11 cellular contexts compared by ENCODE assay signal in the genomic region with DNA sequence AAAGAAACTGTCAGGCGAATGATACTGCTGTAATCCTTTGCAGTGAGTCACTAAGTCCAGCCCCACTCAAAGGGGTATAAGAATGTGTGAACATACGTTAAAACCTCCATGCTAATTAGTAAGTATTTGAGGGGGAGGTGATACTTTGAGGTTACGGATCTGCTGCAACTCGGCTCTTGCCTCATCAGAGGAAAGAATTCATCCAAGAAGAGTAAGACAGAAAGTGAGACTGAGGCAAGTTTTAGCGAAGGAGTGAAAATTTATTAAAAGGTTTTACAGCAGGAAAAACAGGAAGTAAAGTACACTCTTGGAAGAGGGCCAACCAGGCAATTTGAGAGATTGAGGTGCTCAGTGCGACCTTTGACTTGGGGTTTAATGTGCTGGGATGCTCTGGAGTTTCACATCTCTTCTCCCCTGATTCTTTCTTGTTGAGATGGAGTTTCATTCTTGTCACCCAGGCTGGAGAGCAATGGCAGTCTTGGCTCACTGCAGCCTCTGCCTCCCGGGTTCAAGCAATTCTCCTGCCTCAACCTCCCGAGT. TPM values are rescaled to one million over a fixed set of nuclear protein-coding genes. Genes with fewer than 3 reads are reported as not detected.
DNase-seq lines count a peak whose midpoint lies in the region; ATAC-seq and TF ChIP-seq lines count a peak whose summit lies in the region.
"Had no signal": no experiment of that assay in that cellular context is flagged by ENCODE, and none has a peak within 500 bp of the region (broad histone marks: within the 10 kb centered on the region; RNA-seq: fewer than 3 reads in every experiment).

No MANE protein-coding gene starts in this region.

- no peaks in the 10 kb centered on the region for H3K36me3 Mint-ChIP-seq in activated CD8-positive, alpha-beta T cell treated with anti-CD3 and anti-CD28 coated beads, Interleukin-2, amount 10 ng/mL, durations not matched to agents 7 days and 5 days (ENCODE audit: low read depth)
- no peaks in the 10 kb centered on the region for H3K36me3 Mint-ChIP-seq in naive B cell

- H3K27ac Mint-ChIP-seq in activated CD8-positive, alpha-beta T cell treated with anti-CD3 and anti-CD28 coated beads, Interleukin-2, amount 10 ng/mL, durations not matched to agents 7 days and 5 days = peak overlapping the region; percentile 31
- H3K27ac Mint-ChIP-seq in naive B cell = peak overlapping the region in 4 of 6 donors; percentile 10 to 57 (median 46)

- peaks cover 16% of the 10 kb centered on the region for H3K4me1 Mint-ChIP-seq in activated CD8-positive, alpha-beta T cell treated with anti-CD3 and anti-CD28 coated beads, Interleukin-2, amount 10 ng/mL, durations not matched to agents 7 days and 5 days (ENCODE audit: low read depth)
- peaks cover 10 to 26% (median 13%) of the 10 kb centered on the region in 3 donors for H3K4me1 Mint-ChIP-seq in naive B cell

- no peaks in the 10 kb centered on the region for H3K9me3 ChIP-seq in osteoblast (ENCODE audit: low read depth, low read length)

- DNase-seq in Daoy (ENCODE audit: low read depth) (peak; percentile 67), Kasumi-1 (lab: John Stamatoyannopoulos, UW) (peak; percentile 70), naive B cell (no peak), DMS114 treated with DMSO at 0.1 percent for 48 hours (lab: John Stamatoyannopoulos, UW; ENCODE audit: unreplicated experiment) (no peak), osteoblast (ENCODE audit: insufficient read length, low spot score, missing footprints) (no peak)
- peak; percentile 24 for DNase-seq in activated CD8-positive, alpha-beta T cell treated with anti-CD3 and anti-CD28 coated beads, Interleukin-2, amount 10 ng/mL, durations not matched to agents 7 days and 5 days
- DNase-seq: dermis blood vessel endothelial cell, SHP77 treated with DMSO at 0.1 percent for 48 hours had no signal

- CTCF ChIA-PET in activated CD8-positive, alpha-beta T cell treated with anti-CD3 and anti-CD28 coated beads, Interleukin-2, amount 10 ng/mL, durations not matched to agents 7 days and 5 days (lab: Charles Lee) = no interaction called here

- no peaks in the 10 kb centered on the region for H3K4me1 ChIP-seq in osteoblast (ENCODE audit: insufficient read depth, low read length)

- H3K36me3 ChIP-seq in osteoblast (ENCODE audit: insufficient read depth, low read length) = no peaks in the 10 kb centered on the region

- peak; percentile 73 for ATAC-seq in activated CD8-positive, alpha-beta T cell treated with anti-CD3 and anti-CD28 coated beads, Interleukin-2, amount 10 ng/mL, durations not matched to agents 7 days and 5 days
- ATAC-seq in naive B cell (ENCODE audit: low read depth in 2 of 2) = peak; percentile 35 to 37
- no peak for ATAC-seq in SK-N-SH treated with all-trans-retinoic acid at 6 μM for 48 hours
- ATAC-seq in GM19395 (IDR thresholded peaks at IDR 0.05; ENCODE audit: unreplicated experiment) = no peak

- peaks cover 10% of the 10 kb centered on the region for H3K27me3 ChIP-seq in osteoblast (ENCODE audit: insufficient read depth, low read length)

- no peak overlapping the region for H2AFZ ChIP-seq in osteoblast (ENCODE audit: low read length)

- no peak overlapping the region for H3K27ac ChIP-seq in osteoblast (ENCODE audit: low read depth, low read length)

- no peaks in the 10 kb centered on the region for H4K20me1 ChIP-seq in osteoblast (ENCODE audit: insufficient read depth, low read length)

- no peaks in the 10 kb centered on the region for H3K9me3 Mint-ChIP-seq in activated CD8-positive, alpha-beta T cell treated with anti-CD3 and anti-CD28 coated beads, Interleukin-2, amount 10 ng/mL, durations not matched to agents 7 days and 5 days (ENCODE audit: insufficient read depth)
- H3K9me3 Mint-ChIP-seq in naive B cell = no peaks in the 10 kb centered on the region

- TF ChIP-seq CTCF in osteoblast (IDR thresholded peaks at IDR 0.05; ENCODE audit: extremely low read depth, low read depth, low read length) = no peak

- no peak overlapping the region for H3K4me2 ChIP-seq in osteoblast (ENCODE audit: insufficient read depth, low read length)

- POLR2A ChIA-PET in activated CD8-positive, alpha-beta T cell treated with anti-CD3 and anti-CD28 coated beads, Interleukin-2, amount 10 ng/mL, durations not matched to agents 7 days and 5 days (lab: Charles Lee) = no interaction called here

- no peak overlapping the region for H3K4me3 ChIP-seq in osteoblast (ENCODE audit: insufficient read depth, low read length)

- peaks cover 9% of the 10 kb centered on the region for H3K27me3 Mint-ChIP-seq in activated CD8-positive, alpha-beta T cell treated with anti-CD3 and anti-CD28 coated beads, Interleukin-2, amount 10 ng/mL, durations not matched to agents 7 days and 5 days (ENCODE audit: low read depth)
- H3K27me3 Mint-ChIP-seq in naive B cell = peaks cover 0 to 23% (median 8%) of the 10 kb centered on the region in 3 donors

- no peak overlapping the region for H3K4me3 Mint-ChIP-seq in activated CD8-positive, alpha-beta T cell treated with anti-CD3 and anti-CD28 coated beads, Interleukin-2, amount 10 ng/mL, durations not matched to agents 7 days and 5 days
- H3K4me3 Mint-ChIP-seq in naive B cell = peak overlapping the region in 1 of 8 donors; percentile 6

- no peaks in the 10 kb centered on the region for H3K79me2 ChIP-seq in osteoblast (ENCODE audit: insufficient read depth, low read length)

TF ChIP-seq in SK-N-SH treated with all-trans-retinoic acid at 6 μM for 48 hours, 23 proteins besides CTCF, POLR2A, EP300 and RAD21:
- TF ChIP-seq ZNF8 (CRISPR knock-in tag; IDR thresholded peaks at IDR 0.05) (no peak), SNAI2 (CRISPR knock-in tag; IDR thresholded peaks at IDR 0.05) (no peak), PPARA (CRISPR knock-in tag; IDR thresholded peaks at IDR 0.05; ENCODE audit: borderline replicate concordance) (no peak)
- TF ChIP-seq, protein P1, sequence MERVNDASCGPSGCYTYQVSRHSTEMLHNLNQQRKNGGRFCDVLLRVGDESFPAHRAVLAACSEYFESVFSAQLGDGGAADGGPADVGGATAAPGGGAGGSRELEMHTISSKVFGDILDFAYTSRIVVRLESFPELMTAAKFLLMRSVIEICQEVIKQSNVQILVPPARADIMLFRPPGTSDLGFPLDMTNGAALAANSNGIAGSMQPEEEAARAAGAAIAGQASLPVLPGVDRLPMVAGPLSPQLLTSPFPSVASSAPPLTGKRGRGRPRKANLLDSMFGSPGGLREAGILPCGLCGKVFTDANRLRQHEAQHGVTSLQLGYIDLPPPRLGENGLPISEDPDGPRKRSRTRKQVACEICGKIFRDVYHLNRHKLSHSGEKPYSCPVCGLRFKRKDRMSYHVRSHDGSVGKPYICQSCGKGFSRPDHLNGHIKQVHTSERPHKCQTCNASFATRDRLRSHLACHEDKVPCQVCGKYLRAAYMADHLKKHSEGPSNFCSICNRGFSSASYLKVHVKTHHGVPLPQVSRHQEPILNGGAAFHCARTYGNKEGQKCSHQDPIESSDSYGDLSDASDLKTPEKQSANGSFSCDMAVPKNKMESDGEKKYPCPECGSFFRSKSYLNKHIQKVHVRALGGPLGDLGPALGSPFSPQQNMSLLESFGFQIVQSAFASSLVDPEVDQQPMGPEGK (CRISPR knock-in tag; IDR thresholded peaks at IDR 0.05; ENCODE audit: borderline replicate concordance) = no peak

RNA-seq across cellular contexts. Expression of a gene that starts 9.8 kb away (rescaled TPM):
- total RNA-seq in Daoy (2014; rRNA removed; shearing (Covaris generic)) = not detected in 2 replicates
- total RNA-seq in activated CD8-positive, alpha-beta T cell treated with anti-CD3 and anti-CD28 coated beads, Interleukin-2, amount 10 ng/mL, durations not matched to agents 7 days and 5 days = not detected
- polyA plus RNA-seq in naive B cell (ENCODE audit: low read depth in 6 of 6) = under 1 TPM in 3 of 6 donors, not detected in 3; 0.17 to 0.41 (median 0.21) TPM
- total RNA-seq in osteoblast = not detected in 2 replicates
- total RNA-seq: temporal lobe had no signal

RNA-seq across cellular contexts. Expression of a gene that starts 25.5 kb away (rescaled TPM):
- total RNA-seq in Daoy (2014; rRNA removed; shearing (Covaris generic)) = not detected in 2 replicates
- total RNA-seq in activated CD8-positive, alpha-beta T cell treated with anti-CD3 and anti-CD28 coated beads, Interleukin-2, amount 10 ng/mL, durations not matched to agents 7 days and 5 days = not detected
- not detected for polyA plus RNA-seq in naive B cell (ENCODE audit: low read depth in 6 of 6)
- not detected in 2 replicates for total RNA-seq in osteoblast
- total RNA-seq: dermis blood vessel endothelial cell had no signal

RNA-seq across cellular contexts. Expression of a gene that starts 40.9 kb away (rescaled TPM):
- total RNA-seq in Daoy (2014; rRNA removed; shearing (Covaris generic)) = not detected in 2 replicates
- total RNA-seq in activated CD8-positive, alpha-beta T cell treated with anti-CD3 and anti-CD28 coated beads, Interleukin-2, amount 10 ng/mL, durations not matched to agents 7 days and 5 days = not detected
- 1 to 10 TPM; 1.4 to 3.2 (median 1.8) TPM for polyA plus RNA-seq in naive B cell (ENCODE audit: low read depth in 6 of 6)
- not detected in 2 replicates for total RNA-seq in osteoblast
- total RNA-seq: dermis blood vessel endothelial cell had no signal

RNA-seq across cellular contexts. Expression of a gene that starts 57.2 kb away (rescaled TPM):
- total RNA-seq in Daoy (2014; rRNA removed; shearing (Covaris generic)) = 9.3 and 11.7 TPM in 2 replicates
- total RNA-seq in activated CD8-positive, alpha-beta T cell treated with anti-CD3 and anti-CD28 coated beads, Interleukin-2, amount 10 ng/mL, durations not matched to agents 7 days and 5 days = 1 to 10 TPM; 8.0 to 9.3 TPM
- 1 to 10 TPM in 5 of 6 donors, under 1 TPM in 1; 0.63 to 4.0 (median 1.6) TPM for polyA plus RNA-seq in naive B cell (ENCODE audit: low read depth in 6 of 6)
- total RNA-seq in osteoblast = 24.8 and 26.1 TPM in 2 replicates

Comparison
In these comparisons a context has a peak if more than half of its experiments do, and no peak if none do; other contexts are left out.
1. DNase-seq: peak in Daoy (single experiment), Kasumi-1 (2 of 2) and activated CD8-positive, alpha-beta T cell treated with anti-CD3 and anti-CD28 coated beads, Interleukin-2, amount 10 ng/mL, durations not matched to agents 7 days and 5 days (single experiment); none in naive B cell (single experiment), DMS114 treated with DMSO at 0.1 percent for 48 hours (single experiment) and osteoblast (single experiment).
2. ATAC-seq: peak in activated CD8-positive, alpha-beta T cell treated with anti-CD3 and anti-CD28 coated beads, Interleukin-2, amount 10 ng/mL, durations not matched to agents 7 days and 5 days (single experiment) and naive B cell (2 of 2); none in SK-N-SH treated with all-trans-retinoic acid at 6 μM for 48 hours (single experiment) and GM19395 (single experiment).